ENCODE assay signal across 22 cellular contexts in genomic region chr5:125604104-125604503, GRCh38.
"Had no signal": no experiment of that assay in that cellular context is flagged by ENCODE, and none has a peak within 500 bp of the region (broad histone marks: within the 10 kb centered on the region; RNA-seq: fewer than 3 reads in every experiment).

No MANE protein-coding gene starts in this region.

- H3K36me3 Mint-ChIP-seq: activated naive CD4-positive, alpha-beta T cell treated with anti-CD3 and anti-CD28 coated beads, Interleukin-2, amount 50 U/mL, for 24 hours; brain had no signal

- H3K27ac Mint-ChIP-seq: activated CD8-positive, alpha-beta T cell treated with anti-CD3 and anti-CD28 coated beads, Interleukin-2, amount 10 ng/mL, durations not matched to agents 7 days and 5 days; activated naive CD4-positive, alpha-beta T cell treated with anti-CD3 and anti-CD28 coated beads, Interleukin-2, amount 50 U/mL, for 24 hours; brain; T-helper 17 cell; WTC11 had no signal

- H3K27ac ChIP-seq: ascending aorta, cardiac muscle cell had no signal

- DNase-seq: activated CD4-positive, alpha-beta T cell treated with anti-CD3 and anti-CD28 coated beads for 48 hours; activated CD4-positive, alpha-beta T cell treated with anti-CD3 and anti-CD28 coated beads, Interleukin-2, amount 50 U/mL, for 4 hours; activated CD4-positive, CD25-positive, alpha-beta regulatory T cell treated with anti-CD3 and anti-CD28 coated beads, Interleukin-2, amount 50 U/mL, for 72 hours; activated CD8-positive, alpha-beta memory T cell treated with anti-CD3 and anti-CD28 coated beads, Interleukin-2, amount 50 U/mL, for 48 hours; activated CD8-positive, alpha-beta T cell treated with anti-CD3 and anti-CD28 coated beads, Interleukin-2, amount 10 ng/mL, durations not matched to agents 7 days and 5 days; activated naive CD4-positive, alpha-beta T cell; activated T-cell treated with anti-CD3 and anti-CD28 coated beads, Interleukin-2, amount 50 U/mL, for 1 hour; amniotic stem cell; Karpas-422; NCI-H146; NCI-H187 treated with DMSO at 0.1 percent for 48 hours; NCI-H2081 treated with DMSO at 0.1 percent for 48 hours; NCI-H446; SHP77 treated with DMSO at 0.1 percent for 48 hours; T-helper 17 cell; T-helper 9 cell had no signal

- H3K4me3 ChIP-seq: ascending aorta, cardiac muscle cell, K562 had no signal

- H3K4me3 Mint-ChIP-seq: activated CD8-positive, alpha-beta T cell treated with anti-CD3 and anti-CD28 coated beads, Interleukin-2, amount 10 ng/mL, durations not matched to agents 7 days and 5 days; activated naive CD4-positive, alpha-beta T cell treated with anti-CD3 and anti-CD28 coated beads, Interleukin-2, amount 50 U/mL, for 24 hours; brain; T-helper 17 cell; WTC11 had no signal

- ATAC-seq: activated CD8-positive, alpha-beta T cell treated with anti-CD3 and anti-CD28 coated beads, Interleukin-2, amount 10 ng/mL, durations not matched to agents 7 days and 5 days; K562; T-helper 17 cell; WTC11 had no signal

- H3K4me1 ChIP-seq: ascending aorta had no signal

- H3K36me3 ChIP-seq: ascending aorta, cardiac muscle cell had no signal

- H3K4me1 Mint-ChIP-seq: activated naive CD4-positive, alpha-beta T cell treated with anti-CD3 and anti-CD28 coated beads, Interleukin-2, amount 50 U/mL, for 24 hours; brain; T-helper 17 cell had no signal

- H3K27me3 ChIP-seq: ascending aorta, cardiac muscle cell had no signal

- H3K9me3 ChIP-seq: ascending aorta had no signal
